In the genomic region with DNA sequence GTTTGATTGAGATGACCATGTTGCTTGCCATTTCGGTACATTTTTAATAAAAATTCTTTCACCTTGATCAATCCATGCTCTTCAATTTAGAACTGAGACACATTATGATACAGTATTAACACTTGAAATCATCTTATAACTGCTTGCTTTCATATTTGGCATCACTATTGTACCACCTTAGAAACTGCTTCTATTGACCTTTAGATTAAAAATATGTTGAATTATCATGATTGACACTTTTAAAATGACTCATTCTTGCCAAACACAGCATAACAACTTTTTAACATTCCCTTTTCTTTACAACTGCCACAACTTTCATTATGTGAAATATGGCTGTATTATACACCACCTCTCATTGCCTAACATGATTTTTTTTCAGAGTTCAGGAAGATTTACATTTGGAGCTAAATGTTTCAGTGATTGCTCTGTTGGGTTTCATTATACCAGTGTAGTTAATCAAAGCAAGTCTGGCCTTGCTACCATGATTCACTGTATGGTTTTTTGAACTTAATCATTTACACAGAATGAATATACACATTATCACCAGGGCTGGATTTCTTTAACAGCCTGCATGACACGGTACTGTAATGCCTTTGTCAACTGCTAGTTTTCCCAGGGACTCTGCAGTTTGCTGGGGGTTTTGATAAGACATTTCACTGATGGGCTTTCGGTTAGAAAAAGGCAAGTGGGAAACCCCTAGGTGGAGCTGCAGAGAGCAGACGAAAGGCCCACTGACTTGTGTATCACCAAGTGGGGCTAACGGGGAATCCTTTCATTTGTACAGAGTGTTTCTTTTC, we compare ENCODE assay signal across 8 cellular contexts.
A peak's percentile ranks its signal among the peaks of the same experiment; 100 is the strongest.
DNase-seq lines count a peak whose midpoint lies in the region; ATAC-seq and TF ChIP-seq lines count a peak whose summit lies in the region.

No MANE protein-coding gene starts in this region.

- H3K79me1 ChIP-seq in H9 (ENCODE audit: insufficient read depth, low read depth, low read length, poor library complexity, severe bottlenecking): no peaks in the 10 kb centered on the region

- H3K4me2 ChIP-seq in H9 (ENCODE audit: insufficient read depth, insufficient read length, low read length): no peak overlapping the region

- H3K27me3 Mint-ChIP-seq in H9 (ENCODE audit: low read depth): no peaks in the 10 kb centered on the region
- no peaks in the 10 kb centered on the region for H3K27me3 Mint-ChIP-seq in naive thymus-derived CD8-positive, alpha-beta T cell

- no peak overlapping the region for H2AK5ac ChIP-seq in H9 (ENCODE audit: insufficient read length, low read length)

- no peak overlapping the region for H4K5ac ChIP-seq in H9 (ENCODE audit: insufficient read length, low read depth, low read length)

- H3K4me3 ChIP-seq in NT2/D1 (ENCODE audit: insufficient read length, low read depth) (no peak overlapping the region), cardiac fibroblast (replicated peaks in 1 of 2; ENCODE audit: low read depth in 2 of 2, low read length in 2 of 2) (no peak overlapping the region)

- H3K4me1 ChIP-seq in H9 (ENCODE audit: insufficient read depth, low read length) (no peaks in the 10 kb centered on the region), NT2/D1 (ENCODE audit: insufficient read depth, insufficient read length) (no peaks in the 10 kb centered on the region)

- no peak overlapping the region for H3K18ac ChIP-seq in H9 (ENCODE audit: insufficient read length, low read depth, low read length)

- WGBS in H9 (ENCODE audit: extremely low coverage, insufficient read length, low lambda C conversion rate): no CpG with 5 or more reads among the region's 5 CpGs

- peak; percentile 77 for TF ChIP-seq CTCF in H9 (conservative IDR thresholded peaks at IDR 0.05)
- TF ChIP-seq CTCF in cardiac fibroblast (IDR thresholded peaks at IDR 0.05; ENCODE audit: low read depth, low read length): peak; percentile 39

- no peak overlapping the region for H2BK5ac ChIP-seq in H9 (ENCODE audit: insufficient read length, low read length)

- H3K27me3 ChIP-seq in H9 (ENCODE audit: insufficient read depth, low read length) (no peaks in the 10 kb centered on the region), NT2/D1 (ENCODE audit: insufficient read depth, insufficient read length) (no peaks in the 10 kb centered on the region)

- no peak overlapping the region for H4K8ac ChIP-seq in H9 (replicated peaks; ENCODE audit: insufficient read length, low read depth, low read length)

- H2AFZ ChIP-seq in H9 (ENCODE audit: low read length): no peak overlapping the region

- DNase-seq in NCI-H2171 treated with DMSO at 0.1 percent for 48 hours (lab: John Stamatoyannopoulos, UW): peak; percentile 10
- DNase-seq in NCI-H2171 (lab: John Stamatoyannopoulos, UW): no peak
- DNase-seq in H9: peak; percentile 60
- peak; percentile 25 for DNase-seq in NT2/D1 (ENCODE audit: low read depth, low spot score)
- DNase-seq in cardiac fibroblast (ENCODE audit: low read depth in 2 of 2): peak; percentile 28 to 32
- peak in 9 of 10 donors; percentile 7 to 71 (median 34) for DNase-seq in naive thymus-derived CD8-positive, alpha-beta T cell
- no peak for DNase-seq in NCI-H1694 (lab: John Stamatoyannopoulos, UW)
- DNase-seq in NCI-H1105 (lab: John Stamatoyannopoulos, UW): no peak

- H2BK20ac ChIP-seq in H9 (ENCODE audit: low read depth, low read length, poor library complexity, severe bottlenecking): no peak overlapping the region

- H3K27ac Mint-ChIP-seq in H9: no peak overlapping the region
- no peak overlapping the region for H3K27ac Mint-ChIP-seq in naive thymus-derived CD8-positive, alpha-beta T cell

- no peak overlapping the region for H3K23ac ChIP-seq in H9 (ENCODE audit: insufficient read length, low read depth, low read length)

- peaks cover 6 to 8% of the 10 kb centered on the region in 2 experiments; a peak in 2 of 4 replicates for H3K4me1 Mint-ChIP-seq in H9
- peaks cover 3 to 8% (median 7%) of the 10 kb centered on the region in 4 donors for H3K4me1 Mint-ChIP-seq in naive thymus-derived CD8-positive, alpha-beta T cell

- peaks cover 0 to 7% (median 0%) of the 10 kb centered on the region in 3 experiments; a peak in 1 of 7 replicates for H3K36me3 Mint-ChIP-seq in H9 (ENCODE audit: insufficient read depth in 1 of 3, low read depth in 3 of 3)
- no peaks in the 10 kb centered on the region for H3K36me3 Mint-ChIP-seq in naive thymus-derived CD8-positive, alpha-beta T cell

- H3K9ac ChIP-seq in H9 (ENCODE audit: extremely low read depth, insufficient read length, low read length) (no peak overlapping the region), NT2/D1 (ENCODE audit: insufficient read length, low read depth) (no peak overlapping the region)

- no peak overlapping the region for H3K4me3 Mint-ChIP-seq in H9
- no peak overlapping the region for H3K4me3 Mint-ChIP-seq in naive thymus-derived CD8-positive, alpha-beta T cell

- H3K79me2 ChIP-seq in H9 (ENCODE audit: insufficient read depth, low read length): no peaks in the 10 kb centered on the region

- no peak overlapping the region for H3K4ac ChIP-seq in H9 (ENCODE audit: low read depth, low read length)

- H3K27ac ChIP-seq in H9 (ENCODE audit: insufficient read length, low read depth, low read length): no peak overlapping the region

- H3K36me3 ChIP-seq in NT2/D1 (ENCODE audit: insufficient read depth, insufficient read length, low read length): no peaks in the 10 kb centered on the region

- H3K14ac ChIP-seq in H9 (ENCODE audit: insufficient read depth, low read length): no peak overlapping the region

- no peaks in the 10 kb centered on the region for H3K9me3 ChIP-seq in H9 (ENCODE audit: control insufficient read depth, low read depth, low read length)
- H3K9me3 ChIP-seq in NT2/D1 (ENCODE audit: insufficient read depth, low read length): no peaks in the 10 kb centered on the region; the same call in 1 of the 2 replicates

- no peak overlapping the region for H2BK120ac ChIP-seq in H9 (ENCODE audit: low read depth, low read length, poor library complexity, severe bottlenecking)

- H3T11ph ChIP-seq in H9 (ENCODE audit: low read length): no peak overlapping the region

- no peaks in the 10 kb centered on the region for H3K23me2 ChIP-seq in H9 (ENCODE audit: insufficient read length, low read depth, low read length, poor library complexity, severe bottlenecking)

- H2BK15ac ChIP-seq in H9 (ENCODE audit: low read depth, low read length): no peak overlapping the region

- no peak overlapping the region for H4K91ac ChIP-seq in H9 (ENCODE audit: insufficient read length, low read depth, low read length)

- H2BK12ac ChIP-seq in H9 (ENCODE audit: insufficient read length, low read depth, low read length): no peak overlapping the region

- H3K56ac ChIP-seq in H9 (ENCODE audit: insufficient read length, low read depth, low read length): no peak overlapping the region

- POLR2A ChIA-PET in naive thymus-derived CD8-positive, alpha-beta T cell (lab: Charles Lee): interaction anchor here (0.5 kb wide), 1 partner anchor 26 kb away, joined by 3 read pairs; no protein-coding TSS in a partner anchor

- peak; percentile 81 to 84 for ATAC-seq in naive thymus-derived CD8-positive, alpha-beta T cell

- 0 out of 5 replicates have a peak, but pooled peaks cover 0 to 2% of the 10 kb centered on the region in 2 experiments for H3K9me3 Mint-ChIP-seq in H9
- H3K9me3 Mint-ChIP-seq in naive thymus-derived CD8-positive, alpha-beta T cell: no peaks in the 10 kb centered on the region

- no peaks in the 10 kb centered on the region for H4K20me1 ChIP-seq in H9 (ENCODE audit: control insufficient read depth, insufficient read depth, insufficient read length)

Comparison
In these comparisons a context has a peak if more than half of its experiments do, and no peak if none do; other contexts are left out.
1. DNase-seq: peak in NCI-H2171 treated with DMSO at 0.1 percent for 48 hours (single experiment), H9 (single experiment), NT2/D1 (single experiment), cardiac fibroblast (2 of 2) and naive thymus-derived CD8-positive, alpha-beta T cell (9 of 10); none in NCI-H2171 (single experiment), NCI-H1694 (single experiment) and NCI-H1105 (single experiment).